Comparison of ENCODE assay signal across 1 cellular context in the genomic region with DNA sequence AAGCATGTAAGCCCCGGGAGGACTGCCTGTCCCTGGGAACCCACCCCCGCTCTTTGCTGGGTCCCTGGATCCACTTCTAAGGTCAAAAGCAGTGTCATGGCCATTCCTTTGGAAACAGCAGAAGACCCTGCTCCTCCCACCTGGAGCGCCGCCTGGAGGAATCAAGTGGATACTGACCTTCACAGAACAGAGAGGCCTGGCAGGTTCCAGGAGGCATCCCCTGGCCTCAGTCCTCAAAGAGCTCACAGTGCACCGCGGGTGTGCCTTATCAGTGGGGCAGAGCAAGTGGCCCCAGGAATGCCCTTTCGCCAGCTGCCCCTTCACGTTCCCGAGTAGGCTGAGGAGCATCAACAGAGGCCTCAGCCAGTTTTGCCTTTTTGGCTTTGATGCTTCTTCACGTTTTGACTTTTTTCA.
TF ChIP-seq lines count a peak whose summit lies in the region.

No MANE protein-coding gene starts in this region.

TF ChIP-seq in HEK293T, 16 proteins besides CTCF, POLR2A, EP300 and RAD21 (continued from another document):
- no peak for TF ChIP-seq FOXM1 (IDR thresholded peaks at IDR 0.05; ENCODE audit: borderline replicate concordance)
- no peak for TF ChIP-seq NFRKB (IDR thresholded peaks at IDR 0.05)
- no peak for TF ChIP-seq FOXK2 (IDR thresholded peaks at IDR 0.05)
TF ChIP-seq in HEK293T: peak in this region for 0.
